In the genomic region with DNA sequence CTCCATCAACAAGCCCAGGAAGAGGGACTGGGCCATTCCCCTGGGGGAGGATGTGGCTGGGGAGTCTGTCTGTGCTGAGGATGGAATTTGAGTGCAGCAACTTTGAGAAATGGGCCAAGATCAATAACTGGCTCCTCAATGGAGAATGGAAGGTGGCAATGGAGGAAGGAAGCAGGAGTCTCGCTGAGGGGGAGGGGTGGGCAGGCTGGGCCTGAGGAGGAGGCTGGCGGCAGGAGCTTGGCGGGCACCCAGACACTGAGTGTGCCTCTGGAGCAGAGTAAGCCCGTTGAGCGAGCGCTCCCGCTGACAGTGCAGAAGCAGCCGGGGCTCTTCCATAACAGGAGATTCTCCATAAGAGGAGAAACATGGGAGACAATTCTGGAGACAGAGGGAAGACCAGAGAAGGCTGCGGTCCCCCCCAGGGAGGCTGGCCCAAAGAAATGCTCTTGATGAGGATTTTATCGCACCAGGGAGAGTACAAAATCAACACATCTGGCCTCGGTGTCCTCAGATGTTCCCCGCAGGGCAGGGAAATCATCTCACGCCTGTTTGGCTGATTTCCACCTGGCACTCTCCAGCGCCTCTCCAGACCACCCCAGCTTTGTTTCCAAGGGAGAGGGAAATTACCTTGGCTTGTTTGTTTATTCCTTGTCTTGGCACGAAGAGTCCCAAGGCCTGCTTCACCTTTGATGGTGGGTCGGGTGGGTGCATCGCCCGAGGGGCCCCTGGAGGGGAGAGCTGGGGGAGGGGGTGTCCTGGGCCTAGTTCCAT, we compare ENCODE assay signal across 8 cellular contexts. TPM values are rescaled to one million over a fixed set of nuclear protein-coding genes. Genes with fewer than 3 reads are reported as not detected.
DNase-seq lines count a peak whose midpoint lies in the region; TF ChIP-seq lines count a peak whose summit lies in the region.

No MANE protein-coding gene starts in this region.

- no peak for TF ChIP-seq CTCF in tibial nerve (IDR thresholded peaks at IDR 0.05)

- DNase-seq in NCI-H748 (lab: John Stamatoyannopoulos, UW; ENCODE audit: unreplicated experiment) (peak; percentile 45), NCI-H748 treated with DMSO at 0.1 percent for 48 hours (lab: John Stamatoyannopoulos, UW) (no peak), anterior cingulate cortex (lab: John Stamatoyannopoulos, UW) (peak in 52 of 58 donors; percentile 15 to 85 (median 54)), iris pigment epithelial cell (ENCODE audit: low read depth) (peak; percentile 65), tibial nerve (ENCODE audit: low spot score in 2 of 2) (peak in 1 of 2 donors; percentile 54), islet precursor cell (no peak), germinal center (ENCODE audit: low spot score) (no peak), NCI-H526 treated with DMSO at 0.1 percent for 48 hours (lab: John Stamatoyannopoulos, UW) (no peak)

- no peaks in the 10 kb centered on the region for H3K27me3 ChIP-seq in tibial nerve

- peaks cover 0 to 72% (median 24%) of the 10 kb centered on the region in 4 donors for H3K4me1 ChIP-seq in tibial nerve

- H3K9me3 ChIP-seq in tibial nerve = no peaks in the 10 kb centered on the region

- H3K36me3 ChIP-seq in tibial nerve = peaks cover 0 to 24% (median 0%) of the 10 kb centered on the region in 3 donors

- peak overlapping the region in 3 of 4 donors; percentile 44 to 79 (median 48) for H3K27ac ChIP-seq in tibial nerve

- H3K4me3 ChIP-seq in tibial nerve = no peak overlapping the region

- TF ChIP-seq EP300 in tibial nerve (IDR thresholded peaks at IDR 0.05) = no peak

- no peak for TF ChIP-seq POLR2A in tibial nerve (IDR thresholded peaks at IDR 0.05)

- 17 to 25% methylated on average over 17 to 18 of the region's 18 CpGs for WGBS in tibial nerve, 2 donors

RNA-seq across cellular contexts. Expression of a gene that starts 2.8 kb away (rescaled TPM):
- 10 to 100 TPM; 11.4 to 32.9 (median 28.4) TPM for total RNA-seq in tibial nerve

RNA-seq across cellular contexts. Expression of a gene that starts 21.6 kb away (rescaled TPM):
- 10 to 100 TPM; 23.1 to 80.4 (median 31.6) TPM for total RNA-seq in tibial nerve

RNA-seq across cellular contexts. Expression of a gene that starts 22.3 kb away (rescaled TPM):
- total RNA-seq in tibial nerve = 10 to 100 TPM in 1 of 4 donors, 1 to 10 TPM in 3; 7.5 to 11.6 (median 9.1) TPM

RNA-seq across cellular contexts. Expression of a gene that starts 51.9 kb away (rescaled TPM):
- total RNA-seq in tibial nerve = not detected

Comparison
In these comparisons a context has a peak if more than half of its experiments do, and no peak if none do; other contexts are left out.
1. DNase-seq: peak in NCI-H748 (single experiment), anterior cingulate cortex (52 of 58) and iris pigment epithelial cell (single experiment); none in NCI-H748 treated with DMSO at 0.1 percent for 48 hours (single experiment), islet precursor cell (single experiment), germinal center (single experiment) and NCI-H526 treated with DMSO at 0.1 percent for 48 hours (single experiment).